Comparison of ENCODE assay signal across 8 cellular contexts in the genomic region with DNA sequence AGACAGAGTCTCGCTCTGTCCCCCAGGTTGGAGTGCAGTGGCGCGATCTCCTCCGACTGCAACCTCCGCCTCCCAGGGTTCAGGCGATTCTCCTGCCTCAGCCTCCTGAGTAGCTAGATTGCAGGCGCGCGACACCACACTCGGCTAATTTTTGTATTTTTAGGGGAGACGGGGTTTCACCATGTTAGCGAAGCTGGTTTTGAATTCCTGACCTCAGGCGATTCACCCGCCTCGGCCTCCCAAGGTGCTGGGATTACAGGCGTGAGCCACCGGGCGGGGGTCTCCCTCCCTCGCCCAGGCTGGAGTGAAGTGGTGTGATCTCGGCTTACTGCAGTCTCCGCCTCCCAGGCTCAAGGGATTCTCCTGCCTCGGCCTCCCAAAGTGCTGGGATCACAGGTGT. TPM values are rescaled to one million over a fixed set of nuclear protein-coding genes. Genes with fewer than 3 reads are reported as not detected.
A peak's percentile ranks its signal among the peaks of the same experiment; 100 is the strongest.
DNase-seq lines count a peak whose midpoint lies in the region; TF ChIP-seq lines count a peak whose summit lies in the region.
"Not testable (repeated sequence)": the region's sequence is repeated elsewhere in the genome, so short reads cannot be mapped to it uniquely, and the experiment has no call there.

No MANE protein-coding gene starts in this region.

- not testable (repeated sequence) for H3K14ac ChIP-seq in H9 (ENCODE audit: insufficient read depth, low read length)

- not testable (repeated sequence) for H2AFZ ChIP-seq in H9 (ENCODE audit: low read length); OCI-LY3 (ENCODE audit: low read depth, low read length)

- H3K27me3 ChIP-seq in AG04450 (ENCODE audit: control insufficient read depth, insufficient read depth, low read length); H9 (ENCODE audit: insufficient read depth, low read length); OCI-LY3 (ENCODE audit: low read depth, low read length); brain microvascular endothelial cell (replicated peaks): not testable (repeated sequence)

- H4K5ac ChIP-seq in H9 (ENCODE audit: insufficient read length, low read depth, low read length), result not testable (repeated sequence)

- peaks cover 18% of the 10 kb centered on the region for H3K79me2 ChIP-seq in H9 (ENCODE audit: insufficient read depth, low read length)
- H3K79me2 ChIP-seq in OCI-LY3 (ENCODE audit: low read length), result peaks cover 39% of the 10 kb centered on the region

- H3K9me3 Mint-ChIP-seq in H9; activated CD4-positive, alpha-beta memory T cell treated with anti-CD3 and anti-CD28 coated beads for 36 hours: not testable (repeated sequence)

- not testable (repeated sequence) for H3K36me3 ChIP-seq in OCI-LY3 (replicated peaks; ENCODE audit: low read depth, low read length); brain microvascular endothelial cell (replicated peaks)
- peaks cover 21% of the 10 kb centered on the region for H3K36me3 ChIP-seq in mesodermal cell (ENCODE audit: control insufficient read depth, insufficient read depth, low read length)

- intact Hi-C loops in activated CD4-positive, alpha-beta memory T cell treated with anti-CD3 and anti-CD28 coated beads for 36 hours (cut with micrococcal nuclease), result loop anchor here (2.0 to 10.0 kb wide), 7 partner anchors 495 to 1905 kb away; partner anchors contain the start of genes CCNYL1, CREB1, FASTKD2 and KANSL1L

- not testable (repeated sequence) for DNase-seq in AG04450 (ENCODE audit: low read depth, low spot score); activated CD4-positive, alpha-beta memory T cell treated with anti-CD3 and anti-CD28 coated beads for 36 hours; brain microvascular endothelial cell; fibroblast of the aortic adventitia (ENCODE audit: low read depth); skeletal muscle cell (ENCODE audit: low read depth)
- DNase-seq in H9, result peak; percentile 69

- H3K9me3 ChIP-seq in AG04450 (ENCODE audit: control insufficient read depth, insufficient read depth, low read length); H9 (ENCODE audit: control insufficient read depth, low read depth, low read length); OCI-LY3 (ENCODE audit: insufficient read depth, low read length); mesodermal cell (ENCODE audit: control insufficient read depth, low read length): not testable (repeated sequence)

- not testable (repeated sequence) for H2BK120ac ChIP-seq in H9 (ENCODE audit: low read depth, low read length, poor library complexity, severe bottlenecking)

- peak overlapping the region; percentile 65 to 98 (median 89); a peak in 4 of 7 replicates for H3K27ac Mint-ChIP-seq in H9
- H3K27ac Mint-ChIP-seq in activated CD4-positive, alpha-beta memory T cell treated with anti-CD3 and anti-CD28 coated beads for 36 hours, result not testable (repeated sequence)

- not testable (repeated sequence) for H2BK20ac ChIP-seq in H9 (ENCODE audit: low read depth, low read length, poor library complexity, severe bottlenecking)

- not testable (repeated sequence) for H3K4me1 ChIP-seq in H9 (ENCODE audit: insufficient read depth, low read length); mesodermal cell (ENCODE audit: control insufficient read depth, insufficient read depth, low read length, poor library complexity, severe bottlenecking)
- H3K4me1 ChIP-seq in OCI-LY3 (ENCODE audit: low read length), result peaks cover 25% of the 10 kb centered on the region

- not testable (repeated sequence) for H3K4ac ChIP-seq in H9 (ENCODE audit: low read depth, low read length)

- H3T11ph ChIP-seq in H9 (ENCODE audit: low read length), result not testable (repeated sequence)

- peaks cover 10 to 15% (median 12%) of the 10 kb centered on the region in 3 experiments; a peak in 6 of 7 replicates for H3K36me3 Mint-ChIP-seq in H9 (ENCODE audit: insufficient read depth in 1 of 3, low read depth in 3 of 3)
- peaks cover 20% of the 10 kb centered on the region for H3K36me3 Mint-ChIP-seq in activated CD4-positive, alpha-beta memory T cell treated with anti-CD3 and anti-CD28 coated beads for 36 hours

- not testable (repeated sequence) for H3K79me1 ChIP-seq in H9 (ENCODE audit: insufficient read depth, low read depth, low read length, poor library complexity, severe bottlenecking)

- H2BK12ac ChIP-seq in H9 (ENCODE audit: insufficient read length, low read depth, low read length), result not testable (repeated sequence)

- not testable (repeated sequence) for H3K9ac ChIP-seq in H9 (ENCODE audit: extremely low read depth, insufficient read length, low read length); OCI-LY3 (ENCODE audit: low read length)

- H3K4me2 ChIP-seq in H9 (ENCODE audit: insufficient read depth, insufficient read length, low read length), result peak overlapping the region; percentile 89
- H3K4me2 ChIP-seq in OCI-LY3 (ENCODE audit: low read length), result peak overlapping the region; percentile 90

- H4K91ac ChIP-seq in H9 (ENCODE audit: insufficient read length, low read depth, low read length), result not testable (repeated sequence)

- not testable (repeated sequence) for H3K27ac ChIP-seq in AG04450 (ENCODE audit: low read depth, low read length); H9 (ENCODE audit: insufficient read length, low read depth, low read length); OCI-LY3 (ENCODE audit: low read length); brain microvascular endothelial cell; mesodermal cell (ENCODE audit: low read depth, low read length, severe bottlenecking)

- no CpG with 5 or more reads among the region's 22 CpGs for WGBS in H9 (ENCODE audit: extremely low coverage, insufficient read length, low lambda C conversion rate)
- WGBS in mesodermal cell (ENCODE audit: insufficient coverage in 2 of 2), 2 experiments, result 18 to 33% methylated on average over 14 to 19 of the region's 22 CpGs

- H3K27me3 Mint-ChIP-seq in H9 (ENCODE audit: low read depth); activated CD4-positive, alpha-beta memory T cell treated with anti-CD3 and anti-CD28 coated beads for 36 hours: not testable (repeated sequence)

- POLR2A ChIA-PET in AG04450 (lab: Yijun Ruan, JAX), result interaction anchor here (0.6 to 1.8 kb wide), 3 partner anchors 13 to 885 kb away, joined by 3 to 25 read pairs (median 7); partner anchors contain the start of gene IDH1
- POLR2A ChIA-PET in activated CD4-positive, alpha-beta memory T cell treated with anti-CD3 and anti-CD28 coated beads for 36 hours (lab: Charles Lee), result not testable (repeated sequence)

- H3K4me3 ChIP-seq in AG04450 (ENCODE audit: low read depth, low read length) (peak overlapping the region; percentile 91), OCI-LY3 (ENCODE audit: low read length) (peak overlapping the region; percentile 94; the same call in 1 of the 2 replicates), brain microvascular endothelial cell (ENCODE audit: low read depth, low read length) (peak overlapping the region; percentile 92), fibroblast of the aortic adventitia (ENCODE audit: low read depth, low read length) (peak overlapping the region; percentile 93), mesodermal cell (ENCODE audit: extremely low read depth, insufficient read depth, low read length, poor library complexity, severe bottlenecking) (peak overlapping the region; percentile 82), skeletal muscle cell (ENCODE audit: low read depth, low read length) (peak overlapping the region; percentile 93)

- H2BK15ac ChIP-seq in H9 (ENCODE audit: low read depth, low read length), result not testable (repeated sequence)

- H3K23me2 ChIP-seq in H9 (ENCODE audit: insufficient read length, low read depth, low read length, poor library complexity, severe bottlenecking), result not testable (repeated sequence)

- H4K8ac ChIP-seq in H9 (replicated peaks; ENCODE audit: insufficient read length, low read depth, low read length), result not testable (repeated sequence)

- in situ Hi-C loops in brain microvascular endothelial cell (cut with HindIII; ENCODE audit: low pct_ligation_motif_present, low sequenced_read_pairs), result not testable (repeated sequence)

- CTCF ChIA-PET in AG04450 (lab: Charles Lee), result interaction anchor here (0.5 to 5.9 kb wide), 5 partner anchors 13 to 92 kb away, joined by 3 to 57 read pairs (median 11); partner anchors contain the start of gene IDH1
- CTCF ChIA-PET in activated CD4-positive, alpha-beta memory T cell treated with anti-CD3 and anti-CD28 coated beads for 36 hours (lab: Charles Lee), result interaction anchor here (8.7 kb wide), 1 partner anchor 13 kb away, joined by 99 read pairs; the partner anchor contains the start of gene IDH1

- H3K4me1 Mint-ChIP-seq in H9, result peaks cover 31 to 33% of the 10 kb centered on the region in 2 experiments
- peaks cover 32% of the 10 kb centered on the region for H3K4me1 Mint-ChIP-seq in activated CD4-positive, alpha-beta memory T cell treated with anti-CD3 and anti-CD28 coated beads for 36 hours (ENCODE audit: low read depth)

- H2AK5ac ChIP-seq in H9 (ENCODE audit: insufficient read length, low read length), result not testable (repeated sequence)

- not testable (repeated sequence) for H2BK5ac ChIP-seq in H9 (ENCODE audit: insufficient read length, low read length)

- H3K4me3 Mint-ChIP-seq in H9, result peak overlapping the region; percentile 91 to 98
- peak overlapping the region; percentile 89 for H3K4me3 Mint-ChIP-seq in activated CD4-positive, alpha-beta memory T cell treated with anti-CD3 and anti-CD28 coated beads for 36 hours

- not testable (repeated sequence) for H4K20me1 ChIP-seq in H9 (ENCODE audit: control insufficient read depth, insufficient read depth, insufficient read length)
- peaks cover 26% of the 10 kb centered on the region for H4K20me1 ChIP-seq in OCI-LY3 (ENCODE audit: insufficient read depth, low read length)

- H3K18ac ChIP-seq in H9 (ENCODE audit: insufficient read length, low read depth, low read length), result not testable (repeated sequence)

- not testable (repeated sequence) for H3K23ac ChIP-seq in H9 (ENCODE audit: insufficient read length, low read depth, low read length)

- not testable (repeated sequence) for H3K56ac ChIP-seq in H9 (ENCODE audit: insufficient read length, low read depth, low read length)

- not testable (repeated sequence) for TF ChIP-seq CTCF in AG04450 (IDR thresholded peaks at IDR 0.05; ENCODE audit: low read depth, low read length); H9 (conservative IDR thresholded peaks at IDR 0.05); OCI-LY3 (IDR thresholded peaks at IDR 0.05; ENCODE audit: low read depth, low read length); brain microvascular endothelial cell (IDR thresholded peaks at IDR 0.05; ENCODE audit: low read depth, low read length, missing control alignments); fibroblast of the aortic adventitia (IDR thresholded peaks at IDR 0.05; ENCODE audit: insufficient read depth, low read length)

RNA-seq across cellular contexts. Expression of gene PIKFYVE, which starts 1.5 kb away (rescaled TPM):
- polyA plus RNA-seq in AG04450 (2011; rRNA removed), result 19.6 and 23.8 TPM in 2 replicates
- polyA minus RNA-seq in AG04450 (2011; rRNA and poly(A)+ RNA removed), result 38.9 and 42.9 TPM in 2 replicates
- total RNA-seq in H9 (2021) (25.7 and 27.2 TPM in 2 replicates), fibroblast of the aortic adventitia (ENCODE audit: low replicate concordance) (39.2 and 45.8 TPM in 2 replicates)
- 10 to 100 TPM; 22.4 to 23.7 TPM for total RNA-seq in activated CD4-positive, alpha-beta memory T cell treated with anti-CD3 and anti-CD28 coated beads for 36 hours
- 26.5 TPM for polyA plus RNA-seq in mesodermal cell (2013, experiment 1 of 2)
- 24.8 TPM for polyA plus RNA-seq in mesodermal cell (2013, experiment 2 of 2)

RNA-seq across cellular contexts. Expression of gene IDH1, which starts 12.7 kb away (rescaled TPM):
- 111 and 148 TPM in 2 replicates for polyA plus RNA-seq in AG04450 (2011; rRNA removed)
- 62.7 and 78.5 TPM in 2 replicates for polyA minus RNA-seq in AG04450 (2011; rRNA and poly(A)+ RNA removed)
- total RNA-seq in H9 (2021) (232 and 234 TPM in 2 replicates), fibroblast of the aortic adventitia (ENCODE audit: low replicate concordance) (196 and 291 TPM in 2 replicates)
- total RNA-seq in activated CD4-positive, alpha-beta memory T cell treated with anti-CD3 and anti-CD28 coated beads for 36 hours, result 10 to 100 TPM; 30.9 to 32.9 TPM
- polyA plus RNA-seq in mesodermal cell (2013, experiment 1 of 2), result 157 TPM
- 167 TPM for polyA plus RNA-seq in mesodermal cell (2013, experiment 2 of 2)
